In genomic region chr15:45026646-45027045, GRCh38 we compare ENCODE assay signal across 24 cellular contexts. TPM values are rescaled to one million over a fixed set of nuclear protein-coding genes. Genes with fewer than 3 reads are reported as not detected.
DNase-seq lines count a peak whose midpoint lies in the region; ATAC-seq and TF ChIP-seq lines count a peak whose summit lies in the region.
"Had no signal": no experiment of that assay in that cellular context is flagged by ENCODE, and none has a peak within 500 bp of the region (broad histone marks: within the 10 kb centered on the region; RNA-seq: fewer than 3 reads in every experiment).

No MANE protein-coding gene starts in this region.

- TF ChIP-seq CTCF in neural crest cell (conservative IDR thresholded peaks at IDR 0.05): no peak

- peaks cover 37% of the 10 kb centered on the region for H3K4me1 Mint-ChIP-seq in neural crest cell

- peak overlapping the region; percentile 61 for H3K4me3 Mint-ChIP-seq in neural crest cell
- H3K4me3 Mint-ChIP-seq: activated CD4-positive, alpha-beta T cell treated with anti-CD3 and anti-CD28 coated beads for 36 hours; activated naive CD8-positive, alpha-beta T cell treated with anti-CD3 and anti-CD28 coated beads, Interleukin-2, amount 50 U/mL, for 24 hours; T-helper 2 cell treated with Interferon-gamma antibody and Interleukin-4, amounts not matched to agents 5 μg/mL and 100 μg/mL, for 36 hours had no signal

- H3K36me3 ChIP-seq in BLaER1: peaks cover 56% of the 10 kb centered on the region

- no peak for TF ChIP-seq POLR2A in erythroblast (IDR thresholded peaks at IDR 0.05; ENCODE audit: low read length)

- H3K4me3 ChIP-seq in BLaER1: no peak overlapping the region
- H3K4me3 ChIP-seq: heart left ventricle had no signal

- H3K4me1 ChIP-seq in BLaER1: peaks cover 33% of the 10 kb centered on the region

- H3K9me3 ChIP-seq in BLaER1: peaks cover 53% of the 10 kb centered on the region
- H3K9me3 ChIP-seq: heart left ventricle had no signal

- peaks cover 35% of the 10 kb centered on the region for H3K36me3 Mint-ChIP-seq in neural crest cell (ENCODE audit: low read depth)

- H3K27ac Mint-ChIP-seq in neural crest cell (ENCODE audit: unreplicated experiment): peak overlapping the region; percentile 86
- H3K27ac Mint-ChIP-seq: activated CD4-positive, alpha-beta T cell treated with anti-CD3 and anti-CD28 coated beads for 36 hours; activated naive CD8-positive, alpha-beta T cell treated with anti-CD3 and anti-CD28 coated beads, Interleukin-2, amount 50 U/mL, for 24 hours; T-helper 2 cell treated with Interferon-gamma antibody and Interleukin-4, amounts not matched to agents 5 μg/mL and 100 μg/mL, for 36 hours had no signal

- no peaks in the 10 kb centered on the region for H3K27me3 ChIP-seq in BLaER1
- H3K27me3 ChIP-seq: heart left ventricle had no signal

- H3K9me3 Mint-ChIP-seq in neural crest cell: peaks cover 4% of the 10 kb centered on the region
- H3K9me3 Mint-ChIP-seq: activated naive CD8-positive, alpha-beta T cell treated with anti-CD3 and anti-CD28 coated beads, Interleukin-2, amount 50 U/mL, for 24 hours; T-helper 2 cell treated with Interferon-gamma antibody and Interleukin-4, amounts not matched to agents 5 μg/mL and 100 μg/mL, for 36 hours had no signal

- ATAC-seq in GM19463 (IDR thresholded peaks at IDR 0.05; ENCODE audit: unreplicated experiment): no peak
- no peak for ATAC-seq in HG02981 (IDR thresholded peaks at IDR 0.05; ENCODE audit: unreplicated experiment)
- ATAC-seq: activated CD4-positive, alpha-beta T cell treated with anti-CD3 and anti-CD28 coated beads for 36 hours; activated naive CD8-positive, alpha-beta T cell treated with anti-CD3 and anti-CD28 coated beads, Interleukin-2, amount 50 U/mL, for 24 hours; heart left ventricle; left colon had no signal

- peak; percentile 13 for DNase-seq in RPMI7951 (ENCODE audit: low read depth)
- peak; percentile 8 to 13 for DNase-seq in erythroblast (lab: John Stamatoyannopoulos, UW)
- DNase-seq in neural crest cell (ENCODE audit: low read depth, low spot score): no peak
- no peak for DNase-seq in stimulated activated CD4-positive, alpha-beta T cell treated with anti-CD3 and anti-CD28 coated beads, Interleukin-4, amount 100 ng/mL, for 4 hours
- no peak for DNase-seq in NCI-H1694 (lab: John Stamatoyannopoulos, UW)
- DNase-seq: activated CD4-positive, alpha-beta T cell treated with anti-CD3 and anti-CD28 coated beads for 36 hours; activated gamma-delta T cell treated with Interleukin-2 at 50 U/mL for 16 hours; activated naive CD8-positive, alpha-beta T cell treated with anti-CD3 and anti-CD28 coated beads, Interleukin-2, amount 50 U/mL, for 24 hours; activated T-cell treated with anti-CD3 and anti-CD28 coated beads, Interleukin-2, amount 50 U/mL, for 1 hour; cerebellar nuclear complex; heart left ventricle; IMR-90; left colon; NCI-H1105; NCI-H2081 treated with DMSO at 0.1 percent for 48 hours; NCI-H345; NCI-H82; posterior cingulate gyrus; stimulated activated naive CD4-positive, alpha-beta T cell treated with Interleukin-2 at 50 U/mL for 16 hours had no signal

- no peaks in the 10 kb centered on the region for H3K27me3 Mint-ChIP-seq in neural crest cell (ENCODE audit: low read depth)
- H3K27me3 Mint-ChIP-seq: activated CD4-positive, alpha-beta T cell treated with anti-CD3 and anti-CD28 coated beads for 36 hours; activated naive CD8-positive, alpha-beta T cell treated with anti-CD3 and anti-CD28 coated beads, Interleukin-2, amount 50 U/mL, for 24 hours had no signal

- H3K4me2 ChIP-seq in BLaER1: peak overlapping the region; percentile 41

- no peak overlapping the region for H3K9ac ChIP-seq in BLaER1

- no peak overlapping the region for H3K27ac ChIP-seq in BLaER1
- H3K27ac ChIP-seq: heart left ventricle, RWPE1 had no signal

- no peaks in the 10 kb centered on the region for H4K20me1 ChIP-seq in BLaER1

RNA-seq across cellular contexts. Expression of gene SORD, which starts 3.7 kb away (rescaled TPM):
- total RNA-seq in RPMI7951 (2014; rRNA removed; shearing (Covaris generic)): 29.4 and 33.1 TPM in 2 replicates
- 54.8 and 58.2 TPM in 2 replicates for total RNA-seq in neural crest cell

Comparison
In these comparisons a context has a peak if more than half of its experiments do, and no peak if none do; other contexts are left out.
1. DNase-seq: peak in RPMI7951 (single experiment) and erythroblast (2 of 2); none in neural crest cell (single experiment), stimulated activated CD4-positive, alpha-beta T cell treated with anti-CD3 and anti-CD28 coated beads, Interleukin-4, amount 100 ng/mL, for 4 hours (0 of 2) and NCI-H1694 (single experiment).